8 cellular contexts compared by ENCODE assay signal in the genomic region with DNA sequence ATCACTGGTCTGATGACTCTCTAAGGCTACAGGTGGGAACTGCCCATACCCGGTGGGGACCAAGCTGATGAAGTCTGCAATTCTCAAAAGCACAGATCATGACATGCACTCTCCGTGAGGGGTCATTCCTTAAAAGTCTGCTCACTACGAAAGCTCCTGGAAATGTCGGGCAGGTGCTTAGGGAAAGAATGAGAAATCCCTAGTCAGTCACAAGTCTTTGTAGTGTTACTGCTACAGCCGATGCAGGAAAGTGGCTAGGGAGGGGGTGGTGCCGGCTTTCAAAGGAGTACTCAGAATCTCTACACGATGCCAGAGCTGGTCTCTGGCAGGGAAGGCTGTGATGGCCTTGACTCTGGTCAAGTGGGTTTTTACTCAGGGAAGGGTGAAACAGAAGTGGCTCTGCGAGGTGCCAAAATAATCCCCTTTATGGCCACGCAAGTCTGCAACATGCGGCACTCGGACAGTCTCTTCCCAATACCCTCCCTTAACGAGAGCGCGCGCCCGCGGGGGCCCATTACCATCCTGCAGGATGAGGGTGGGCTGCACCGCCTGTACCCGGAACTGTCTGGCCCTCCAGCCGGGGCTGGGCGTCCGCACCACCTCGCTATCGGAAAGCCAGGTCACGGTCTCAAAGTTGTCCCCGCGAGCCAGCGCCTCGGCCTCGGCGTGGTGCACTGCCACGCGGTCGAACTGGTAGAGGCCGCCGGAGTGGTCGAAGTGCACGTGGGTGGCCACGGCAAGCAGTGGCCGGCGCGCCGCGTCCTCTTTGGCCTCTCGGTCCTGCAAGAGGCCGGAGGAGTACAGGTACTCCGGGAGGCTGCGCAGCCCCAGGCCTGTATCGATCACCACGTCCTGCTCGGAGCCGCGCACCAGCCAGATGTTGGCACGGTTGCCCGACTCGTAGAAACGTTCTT. TPM values are rescaled to one million over a fixed set of nuclear protein-coding genes. Genes with fewer than 3 reads are reported as not detected.
DNase-seq lines count a peak whose midpoint lies in the region; ATAC-seq, FAIRE-seq and TF ChIP-seq lines count a peak whose summit lies in the region.

No MANE protein-coding gene starts in this region.

- no peak for TF ChIP-seq CTCF in cardiac fibroblast (IDR thresholded peaks at IDR 0.05; ENCODE audit: low read depth, low read length)
- TF ChIP-seq CTCF in kidney (IDR thresholded peaks at IDR 0.05; ENCODE audit: borderline replicate concordance, extremely low read depth, insufficient read depth) = no peak

- peaks cover 2 to 16% (median 3%) of the 10 kb centered on the region in 3 donors for H3K9me3 Mint-ChIP-seq in T-cell

- CTCF ChIA-PET in T-cell (lab: Charles Lee) = interaction anchor here (0.7 to 3.9 kb wide), 8 partner anchors 12 to 911 kb away, joined by 3 to 17 read pairs (median 4); partner anchors contain the start of genes CETN3 (in 1 of the 2) and LYSMD3 (in 1 of the 2)

- POLR2A ChIA-PET in T-cell (lab: Charles Lee) = interaction anchor here (0.8 to 2.1 kb wide), 7 partner anchors 24 to 907 kb away, joined by 3 to 7 read pairs (median 5); partner anchors contain the start of genes CETN3 (in 1 of the 2) and LYSMD3 (in 1 of the 2)

- H3K4me3 ChIP-seq in cardiac fibroblast (replicated peaks in 1 of 2; ENCODE audit: low read depth in 2 of 2, low read length in 2 of 2) (peak overlapping the region; percentile 88 to 92), kidney (ENCODE audit: low read length in 2 of 2) (peak overlapping the region; percentile 86 to 90)

- H3K27ac ChIP-seq in kidney (ENCODE audit: low read depth in 2 of 2, low read length in 2 of 2) = peak overlapping the region; percentile 59 to 71

- peak overlapping the region; percentile 95 to 96 for H3K27ac Mint-ChIP-seq in T-cell

- intact Hi-C loops in kidney (cut with DNase I) = no loop called here

- ATAC-seq in GM21447 (IDR thresholded peaks at IDR 0.05; ENCODE audit: unreplicated experiment) = peak; percentile 14
- ATAC-seq in T-cell (replicated peaks in 1 of 4) = peak in 2 of 4 experiments; percentile 2 to 3

- peaks cover 8 to 13% of the 10 kb centered on the region in 2 donors for H3K4me1 ChIP-seq in kidney (ENCODE audit: control insufficient read depth in 1 of 2, insufficient read depth in 1 of 2, low read depth in 1 of 2, low read length in 2 of 2)

- H3K4me3 Mint-ChIP-seq in T-cell = peak overlapping the region; percentile 94 to 98 (median 96)

- H3K9me3 ChIP-seq in kidney (ENCODE audit: control insufficient read depth in 1 of 2, low read length in 2 of 2) = no peaks in the 10 kb centered on the region

- peaks cover 29% of the 10 kb centered on the region for H3K36me3 Mint-ChIP-seq in T-cell

- peak overlapping the region; percentile 64 to 73 for H3K9ac ChIP-seq in kidney (ENCODE audit: low read length in 2 of 2)

- no peak for FAIRE-seq in kidney (lab: Jason Lieb, UNC)

- no peaks in the 10 kb centered on the region for H3K36me3 ChIP-seq in kidney (ENCODE audit: control insufficient read depth in 1 of 2, insufficient read depth in 2 of 2, low read length in 2 of 2)

- H3K4me1 Mint-ChIP-seq in T-cell = peaks cover 36 to 49% (median 44%) of the 10 kb centered on the region in 3 donors

- DNase-seq in EH (ENCODE audit: low read depth) (peak; percentile 47), HuH-7.5 (ENCODE audit: low spot score) (peak; percentile 17), T-cell (peak in 19 of 34 experiments; percentile 1 to 22 (median 4)), cardiac fibroblast (ENCODE audit: low read depth in 2 of 2) (peak; percentile 16 to 50), kidney (peak; percentile 80)
- DNase-seq in stimulated activated CD4-positive, alpha-beta T cell treated with anti-CD3 and anti-CD28 coated beads, Interleukin-12 subunit alpha, Interleukin-12 subunit beta, amount 100 ng/mL, for 4 hours = peak; percentile 24
- DNase-seq in effector CD4-positive, alpha-beta T cell = no peak

- no peaks in the 10 kb centered on the region for H3K27me3 Mint-ChIP-seq in T-cell

RNA-seq across cellular contexts. Expression of gene MBLAC2, which starts 1.0 kb away (rescaled TPM):
- total RNA-seq in T-cell (10 to 100 TPM in 2 of 5 donors, 1 to 10 TPM in 3; 6.0 to 13.0 (median 9.8) TPM), kidney (6.7 TPM)
- polyA plus RNA-seq in kidney (ENCODE audit: insufficient read depth, low read depth, low replicate concordance) = 2.4 TPM

RNA-seq across cellular contexts. Expression of gene POLR3G, which starts 1.1 kb away (rescaled TPM):
- total RNA-seq in T-cell = 1 to 10 TPM in 3 of 5 donors, under 1 TPM in 2; 0.84 to 2.3 (median 1.6) TPM
- 1.5 TPM for total RNA-seq in kidney
- polyA plus RNA-seq in kidney (ENCODE audit: insufficient read depth, low read depth, low replicate concordance) = 1.0 TPM

RNA-seq across cellular contexts. Expression of gene LYSMD3, which starts 55.8 kb away (rescaled TPM):
- 10 to 100 TPM; 18.4 to 28.9 (median 21.5) TPM for total RNA-seq in T-cell
- total RNA-seq in kidney = 18.7 TPM
- polyA plus RNA-seq in kidney (ENCODE audit: insufficient read depth, low read depth, low replicate concordance) = 7.3 TPM
